ENCODE assay signal across 1 cellular context in the genomic region with DNA sequence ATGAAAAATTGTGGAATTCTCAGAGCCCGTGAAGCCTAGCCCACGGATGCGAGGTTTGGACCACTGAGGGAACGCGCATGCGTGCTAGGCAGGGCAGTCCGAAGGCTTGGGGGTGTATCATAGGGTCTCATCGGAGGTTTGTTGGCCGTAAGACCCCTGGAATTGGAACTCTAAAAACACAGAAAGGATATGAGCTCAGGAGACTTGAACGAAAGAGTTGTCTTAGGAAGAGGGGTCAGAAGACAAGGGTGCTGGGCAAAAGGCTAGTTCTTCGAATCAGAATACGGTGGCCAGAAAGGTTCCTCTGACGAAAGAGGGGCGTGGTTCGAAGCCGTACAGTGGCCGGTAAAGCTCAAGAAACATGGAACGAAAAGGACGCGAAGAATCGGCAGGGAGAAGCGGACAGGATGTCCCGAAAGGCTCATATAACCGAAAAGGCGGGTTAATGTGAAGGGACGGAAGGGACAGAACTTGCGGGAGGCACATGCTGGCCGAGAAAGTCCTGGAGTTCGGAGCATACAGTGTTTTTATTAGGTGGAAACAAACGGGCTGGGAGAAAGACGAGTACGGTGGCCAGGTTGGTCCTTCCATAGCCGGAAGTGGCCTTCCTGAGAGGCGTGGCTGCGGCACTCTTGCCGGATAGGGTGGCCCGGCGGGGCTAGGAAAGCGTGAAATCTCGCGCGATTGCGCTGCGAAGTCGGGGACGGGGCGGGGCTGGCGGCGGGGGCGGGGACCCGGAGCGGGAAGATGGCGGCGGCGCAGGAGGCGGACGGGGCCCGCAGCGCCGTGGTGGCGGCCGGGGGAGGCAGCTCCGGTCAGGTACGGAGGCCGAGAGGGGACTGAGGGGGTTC.
A peak's percentile ranks its signal among the peaks of the same experiment; 100 is the strongest.
TF ChIP-seq lines count a peak whose summit lies in the region.

A gene with protein sequence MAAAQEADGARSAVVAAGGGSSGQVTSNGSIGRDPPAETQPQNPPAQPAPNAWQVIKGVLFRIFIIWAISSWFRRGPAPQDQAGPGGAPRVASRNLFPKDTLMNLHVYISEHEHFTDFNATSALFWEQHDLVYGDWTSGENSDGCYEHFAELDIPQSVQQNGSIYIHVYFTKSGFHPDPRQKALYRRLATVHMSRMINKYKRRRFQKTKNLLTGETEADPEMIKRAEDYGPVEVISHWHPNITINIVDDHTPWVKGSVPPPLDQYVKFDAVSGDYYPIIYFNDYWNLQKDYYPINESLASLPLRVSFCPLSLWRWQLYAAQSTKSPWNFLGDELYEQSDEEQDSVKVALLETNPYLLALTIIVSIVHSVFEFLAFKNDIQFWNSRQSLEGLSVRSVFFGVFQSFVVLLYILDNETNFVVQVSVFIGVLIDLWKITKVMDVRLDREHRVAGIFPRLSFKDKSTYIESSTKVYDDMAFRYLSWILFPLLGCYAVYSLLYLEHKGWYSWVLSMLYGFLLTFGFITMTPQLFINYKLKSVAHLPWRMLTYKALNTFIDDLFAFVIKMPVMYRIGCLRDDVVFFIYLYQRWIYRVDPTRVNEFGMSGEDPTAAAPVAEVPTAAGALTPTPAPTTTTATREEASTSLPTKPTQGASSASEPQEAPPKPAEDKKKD (plus strand): TSS at position 732 of the 851 bp plus-strand sequence. CDS start 16 bp downstream, at position 748.

TF ChIP-seq in HepG2, 621 proteins besides CTCF, POLR2A, EP300 and RAD21 (continued from another document and continues in another):
- TF ChIP-seq, protein P1, sequence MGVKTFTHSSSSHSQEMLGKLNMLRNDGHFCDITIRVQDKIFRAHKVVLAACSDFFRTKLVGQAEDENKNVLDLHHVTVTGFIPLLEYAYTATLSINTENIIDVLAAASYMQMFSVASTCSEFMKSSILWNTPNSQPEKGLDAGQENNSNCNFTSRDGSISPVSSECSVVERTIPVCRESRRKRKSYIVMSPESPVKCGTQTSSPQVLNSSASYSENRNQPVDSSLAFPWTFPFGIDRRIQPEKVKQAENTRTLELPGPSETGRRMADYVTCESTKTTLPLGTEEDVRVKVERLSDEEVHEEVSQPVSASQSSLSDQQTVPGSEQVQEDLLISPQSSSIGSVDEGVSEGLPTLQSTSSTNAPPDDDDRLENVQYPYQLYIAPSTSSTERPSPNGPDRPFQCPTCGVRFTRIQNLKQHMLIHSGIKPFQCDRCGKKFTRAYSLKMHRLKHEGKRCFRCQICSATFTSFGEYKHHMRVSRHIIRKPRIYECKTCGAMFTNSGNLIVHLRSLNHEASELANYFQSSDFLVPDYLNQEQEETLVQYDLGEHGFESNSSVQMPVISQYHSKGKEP (CRISPR knock-in tag; IDR thresholded peaks at IDR 0.05): no peak
- TF ChIP-seq NR1H2 (CRISPR knock-in tag; IDR thresholded peaks at IDR 0.05; ENCODE audit: borderline replicate concordance, low read depth): peak; percentile 24; the same call in 1 of the 2 replicates
- TF ChIP-seq HMGA1 (CRISPR knock-in tag; conservative IDR thresholded peaks at IDR 0.05): no peak
- peak; percentile 76 for TF ChIP-seq REPIN1 (CRISPR knock-in tag; IDR thresholded peaks at IDR 0.05; ENCODE audit: borderline replicate concordance, low read depth)
- no peak; the same call in 1 of the 2 replicates for TF ChIP-seq MIER3 (CRISPR knock-in tag; IDR thresholded peaks at IDR 0.05; ENCODE audit: borderline replicate concordance)
- TF ChIP-seq ELF3 (CRISPR knock-in tag; IDR thresholded peaks at IDR 0.05): peak; percentile 52; the same call in 1 of the 2 replicates
- TF ChIP-seq ZNF616 (CRISPR knock-in tag; IDR thresholded peaks at IDR 0.05; ENCODE audit: low read depth): no peak
- no peak for TF ChIP-seq MLLT10 (CRISPR knock-in tag; IDR thresholded peaks at IDR 0.05)
- TF ChIP-seq CREB1 (IDR thresholded peaks at IDR 0.05): peak; percentile 72; the same call in 1 of the 2 replicates
- peak; percentile 96 for TF ChIP-seq CREB1 (CRISPR knock-in tag; IDR thresholded peaks at IDR 0.05)
- TF ChIP-seq ZEB1 (IDR thresholded peaks at IDR 0.05; ENCODE audit: insufficient replicate concordance, low read depth): no peak
- 0 out of 2 replicates have a peak, but pooled peaks have one; percentile 36 for TF ChIP-seq NKX3-1 (CRISPR knock-in tag; IDR thresholded peaks at IDR 0.05)
- TF ChIP-seq, protein P2, sequence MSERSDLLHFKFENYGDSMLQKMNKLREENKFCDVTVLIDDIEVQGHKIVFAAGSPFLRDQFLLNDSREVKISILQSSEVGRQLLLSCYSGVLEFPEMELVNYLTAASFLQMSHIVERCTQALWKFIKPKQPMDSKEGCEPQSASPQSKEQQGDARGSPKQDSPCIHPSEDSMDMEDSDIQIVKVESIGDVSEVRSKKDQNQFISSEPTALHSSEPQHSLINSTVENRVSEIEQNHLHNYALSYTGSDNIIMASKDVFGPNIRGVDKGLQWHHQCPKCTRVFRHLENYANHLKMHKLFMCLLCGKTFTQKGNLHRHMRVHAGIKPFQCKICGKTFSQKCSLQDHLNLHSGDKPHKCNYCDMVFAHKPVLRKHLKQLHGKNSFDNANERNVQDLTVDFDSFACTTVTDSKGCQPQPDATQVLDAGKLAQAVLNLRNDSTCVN (CRISPR knock-in tag; IDR thresholded peaks at IDR 0.05; ENCODE audit: borderline replicate concordance): 0 out of 2 replicates have a peak, but pooled peaks have one; percentile 18
- peak; percentile 79; the same call in 1 of the 2 replicates for TF ChIP-seq KDM5B (CRISPR knock-in tag; IDR thresholded peaks at IDR 0.05; ENCODE audit: borderline replicate concordance)
- TF ChIP-seq, protein P3, sequence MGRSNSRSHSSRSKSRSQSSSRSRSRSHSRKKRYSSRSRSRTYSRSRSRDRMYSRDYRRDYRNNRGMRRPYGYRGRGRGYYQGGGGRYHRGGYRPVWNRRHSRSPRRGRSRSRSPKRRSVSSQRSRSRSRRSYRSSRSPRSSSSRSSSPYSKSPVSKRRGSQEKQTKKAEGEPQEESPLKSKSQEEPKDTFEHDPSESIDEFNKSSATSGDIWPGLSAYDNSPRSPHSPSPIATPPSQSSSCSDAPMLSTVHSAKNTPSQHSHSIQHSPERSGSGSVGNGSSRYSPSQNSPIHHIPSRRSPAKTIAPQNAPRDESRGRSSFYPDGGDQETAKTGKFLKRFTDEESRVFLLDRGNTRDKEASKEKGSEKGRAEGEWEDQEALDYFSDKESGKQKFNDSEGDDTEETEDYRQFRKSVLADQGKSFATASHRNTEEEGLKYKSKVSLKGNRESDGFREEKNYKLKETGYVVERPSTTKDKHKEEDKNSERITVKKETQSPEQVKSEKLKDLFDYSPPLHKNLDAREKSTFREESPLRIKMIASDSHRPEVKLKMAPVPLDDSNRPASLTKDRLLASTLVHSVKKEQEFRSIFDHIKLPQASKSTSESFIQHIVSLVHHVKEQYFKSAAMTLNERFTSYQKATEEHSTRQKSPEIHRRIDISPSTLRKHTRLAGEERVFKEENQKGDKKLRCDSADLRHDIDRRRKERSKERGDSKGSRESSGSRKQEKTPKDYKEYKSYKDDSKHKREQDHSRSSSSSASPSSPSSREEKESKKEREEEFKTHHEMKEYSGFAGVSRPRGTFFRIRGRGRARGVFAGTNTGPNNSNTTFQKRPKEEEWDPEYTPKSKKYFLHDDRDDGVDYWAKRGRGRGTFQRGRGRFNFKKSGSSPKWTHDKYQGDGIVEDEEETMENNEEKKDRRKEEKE (IDR thresholded peaks at IDR 0.05): no peak
- TF ChIP-seq PHF21A (CRISPR knock-in tag; IDR thresholded peaks at IDR 0.05): peak; percentile 88
- TF ChIP-seq HIVEP1 (CRISPR knock-in tag; IDR thresholded peaks at IDR 0.05): peak; percentile 79
- peak; percentile 85 for TF ChIP-seq TARDBP (CRISPR knock-in tag; IDR thresholded peaks at IDR 0.05)
- TF ChIP-seq FOXK1 (CRISPR knock-in tag; IDR thresholded peaks at IDR 0.05; ENCODE audit: borderline replicate concordance, low read depth): peak; percentile 24; the same call in 1 of the 2 replicates
- TF ChIP-seq, protein P4, sequence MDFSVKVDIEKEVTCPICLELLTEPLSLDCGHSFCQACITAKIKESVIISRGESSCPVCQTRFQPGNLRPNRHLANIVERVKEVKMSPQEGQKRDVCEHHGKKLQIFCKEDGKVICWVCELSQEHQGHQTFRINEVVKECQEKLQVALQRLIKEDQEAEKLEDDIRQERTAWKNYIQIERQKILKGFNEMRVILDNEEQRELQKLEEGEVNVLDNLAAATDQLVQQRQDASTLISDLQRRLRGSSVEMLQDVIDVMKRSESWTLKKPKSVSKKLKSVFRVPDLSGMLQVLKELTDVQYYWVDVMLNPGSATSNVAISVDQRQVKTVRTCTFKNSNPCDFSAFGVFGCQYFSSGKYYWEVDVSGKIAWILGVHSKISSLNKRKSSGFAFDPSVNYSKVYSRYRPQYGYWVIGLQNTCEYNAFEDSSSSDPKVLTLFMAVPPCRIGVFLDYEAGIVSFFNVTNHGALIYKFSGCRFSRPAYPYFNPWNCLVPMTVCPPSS (IDR thresholded peaks at IDR 0.05): no peak
- no peak for TF ChIP-seq REL (CRISPR knock-in tag; conservative IDR thresholded peaks at IDR 0.05)
- peak; percentile 35; the same call in 1 of the 2 replicates for TF ChIP-seq SP5 (CRISPR knock-in tag; IDR thresholded peaks at IDR 0.05; ENCODE audit: borderline replicate concordance, low read depth)
- TF ChIP-seq GLI4 (CRISPR knock-in tag; IDR thresholded peaks at IDR 0.05; ENCODE audit: borderline replicate concordance): no peak
- TF ChIP-seq TBX2 (CRISPR knock-in tag; IDR thresholded peaks at IDR 0.05; ENCODE audit: borderline replicate concordance): peak; percentile 43; the same call in 1 of the 2 replicates
- TF ChIP-seq, protein P5, sequence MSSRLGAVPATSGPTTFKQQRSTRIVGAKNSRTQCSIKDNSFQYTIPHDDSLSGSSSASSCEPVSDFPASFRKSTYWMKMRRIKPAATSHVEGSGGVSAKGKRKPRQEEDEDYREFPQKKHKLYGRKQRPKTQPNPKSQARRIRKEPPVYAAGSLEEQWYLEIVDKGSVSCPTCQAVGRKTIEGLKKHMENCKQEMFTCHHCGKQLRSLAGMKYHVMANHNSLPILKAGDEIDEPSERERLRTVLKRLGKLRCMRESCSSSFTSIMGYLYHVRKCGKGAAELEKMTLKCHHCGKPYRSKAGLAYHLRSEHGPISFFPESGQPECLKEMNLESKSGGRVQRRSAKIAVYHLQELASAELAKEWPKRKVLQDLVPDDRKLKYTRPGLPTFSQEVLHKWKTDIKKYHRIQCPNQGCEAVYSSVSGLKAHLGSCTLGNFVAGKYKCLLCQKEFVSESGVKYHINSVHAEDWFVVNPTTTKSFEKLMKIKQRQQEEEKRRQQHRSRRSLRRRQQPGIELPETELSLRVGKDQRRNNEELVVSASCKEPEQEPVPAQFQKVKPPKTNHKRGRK (CRISPR knock-in tag; IDR thresholded peaks at IDR 0.05): no peak
- peak; percentile 88; the same call in 1 of the 2 replicates for TF ChIP-seq DMAP1 (CRISPR knock-in tag; IDR thresholded peaks at IDR 0.05)
- TF ChIP-seq, protein P6, sequence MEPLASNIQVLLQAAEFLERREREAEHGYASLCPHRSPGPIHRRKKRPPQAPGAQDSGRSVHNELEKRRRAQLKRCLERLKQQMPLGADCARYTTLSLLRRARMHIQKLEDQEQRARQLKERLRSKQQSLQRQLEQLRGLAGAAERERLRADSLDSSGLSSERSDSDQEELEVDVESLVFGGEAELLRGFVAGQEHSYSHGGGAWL (CRISPR knock-in tag; IDR thresholded peaks at IDR 0.05): no peak
- TF ChIP-seq, protein P7, sequence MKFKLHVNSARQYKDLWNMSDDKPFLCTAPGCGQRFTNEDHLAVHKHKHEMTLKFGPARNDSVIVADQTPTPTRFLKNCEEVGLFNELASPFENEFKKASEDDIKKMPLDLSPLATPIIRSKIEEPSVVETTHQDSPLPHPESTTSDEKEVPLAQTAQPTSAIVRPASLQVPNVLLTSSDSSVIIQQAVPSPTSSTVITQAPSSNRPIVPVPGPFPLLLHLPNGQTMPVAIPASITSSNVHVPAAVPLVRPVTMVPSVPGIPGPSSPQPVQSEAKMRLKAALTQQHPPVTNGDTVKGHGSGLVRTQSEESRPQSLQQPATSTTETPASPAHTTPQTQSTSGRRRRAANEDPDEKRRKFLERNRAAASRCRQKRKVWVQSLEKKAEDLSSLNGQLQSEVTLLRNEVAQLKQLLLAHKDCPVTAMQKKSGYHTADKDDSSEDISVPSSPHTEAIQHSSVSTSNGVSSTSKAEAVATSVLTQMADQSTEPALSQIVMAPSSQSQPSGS (CRISPR knock-in tag; IDR thresholded peaks at IDR 0.05): peak; percentile 23; the same call in 1 of the 2 replicates
- 0 out of 2 replicates have a peak, but pooled peaks have one; percentile 17 for TF ChIP-seq ZNF121 (CRISPR knock-in tag; IDR thresholded peaks at IDR 0.05)
- TF ChIP-seq, protein P8, sequence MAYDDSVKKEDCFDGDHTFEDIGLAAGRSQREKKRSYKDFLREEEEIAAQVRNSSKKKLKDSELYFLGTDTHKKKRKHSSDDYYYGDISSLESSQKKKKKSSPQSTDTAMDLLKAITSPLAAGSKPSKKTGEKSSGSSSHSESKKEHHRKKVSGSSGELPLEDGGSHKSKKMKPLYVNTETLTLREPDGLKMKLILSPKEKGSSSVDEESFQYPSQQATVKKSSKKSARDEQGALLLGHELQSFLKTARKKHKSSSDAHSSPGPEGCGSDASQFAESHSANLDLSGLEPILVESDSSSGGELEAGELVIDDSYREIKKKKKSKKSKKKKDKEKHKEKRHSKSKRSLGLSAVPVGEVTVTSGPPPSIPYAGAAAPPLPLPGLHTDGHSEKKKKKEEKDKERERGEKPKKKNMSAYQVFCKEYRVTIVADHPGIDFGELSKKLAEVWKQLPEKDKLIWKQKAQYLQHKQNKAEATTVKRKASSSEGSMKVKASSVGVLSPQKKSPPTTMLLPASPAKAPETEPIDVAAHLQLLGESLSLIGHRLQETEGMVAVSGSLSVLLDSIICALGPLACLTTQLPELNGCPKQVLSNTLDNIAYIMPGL (CRISPR knock-in tag; IDR thresholded peaks at IDR 0.05; ENCODE audit: borderline replicate concordance in 1 of 2, low read depth in 1 of 2): peak; percentile 47 to 68; a peak in 3 of 4 replicates
- TF ChIP-seq FOXP1 (IDR thresholded peaks at IDR 0.05): no peak
- no peak for TF ChIP-seq FOXP1 (CRISPR knock-in tag; IDR thresholded peaks at IDR 0.05)
- peak; percentile 73 for TF ChIP-seq SALL2 (CRISPR knock-in tag; IDR thresholded peaks at IDR 0.05)
- TF ChIP-seq, protein P9, sequence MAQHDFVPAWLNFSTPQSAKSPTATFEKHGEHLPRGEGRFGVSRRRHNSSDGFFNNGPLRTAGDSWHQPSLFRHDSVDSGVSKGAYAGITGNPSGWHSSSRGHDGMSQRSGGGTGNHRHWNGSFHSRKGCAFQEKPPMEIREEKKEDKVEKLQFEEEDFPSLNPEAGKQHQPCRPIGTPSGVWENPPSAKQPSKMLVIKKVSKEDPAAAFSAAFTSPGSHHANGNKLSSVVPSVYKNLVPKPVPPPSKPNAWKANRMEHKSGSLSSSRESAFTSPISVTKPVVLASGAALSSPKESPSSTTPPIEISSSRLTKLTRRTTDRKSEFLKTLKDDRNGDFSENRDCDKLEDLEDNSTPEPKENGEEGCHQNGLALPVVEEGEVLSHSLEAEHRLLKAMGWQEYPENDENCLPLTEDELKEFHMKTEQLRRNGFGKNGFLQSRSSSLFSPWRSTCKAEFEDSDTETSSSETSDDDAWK (CRISPR knock-in tag; IDR thresholded peaks at IDR 0.05): no peak
- TF ChIP-seq TOPORS (CRISPR knock-in tag; IDR thresholded peaks at IDR 0.05): peak; percentile 65
- TF ChIP-seq RFX5 (IDR thresholded peaks at IDR 0.05; ENCODE audit: low read depth, low read length): peak; percentile 15; the same call in 1 of the 2 replicates
- no peak for TF ChIP-seq MED8 (CRISPR knock-in tag; IDR thresholded peaks at IDR 0.05; ENCODE audit: insufficient replicate concordance)
- TF ChIP-seq ZNF501 (CRISPR knock-in tag; IDR thresholded peaks at IDR 0.05): peak; percentile 81; the same call in 1 of the 2 replicates
- TF ChIP-seq CENPT (CRISPR knock-in tag; IDR thresholded peaks at IDR 0.05; ENCODE audit: low read depth): 0 out of 2 replicates have a peak, but pooled peaks have one; percentile 32
- no peak for TF ChIP-seq ZNF296 (CRISPR knock-in tag; conservative IDR thresholded peaks at IDR 0.05)
- no peak for TF ChIP-seq SNRNP70 (IDR thresholded peaks at IDR 0.05; ENCODE audit: low read depth, low read length)
- 0 out of 2 replicates have a peak, but pooled peaks have one; percentile 37 for TF ChIP-seq ZSCAN12 (CRISPR knock-in tag; IDR thresholded peaks at IDR 0.05)
- 0 out of 2 replicates have a peak, but pooled peaks have one; percentile 36 for TF ChIP-seq ZNF20 (CRISPR knock-in tag; IDR thresholded peaks at IDR 0.05)
- TF ChIP-seq ATF7-NPFF (CRISPR knock-in tag; IDR thresholded peaks at IDR 0.05; ENCODE audit: low read depth): no peak
